31 cellular contexts compared by ENCODE assay signal in the genomic region with DNA sequence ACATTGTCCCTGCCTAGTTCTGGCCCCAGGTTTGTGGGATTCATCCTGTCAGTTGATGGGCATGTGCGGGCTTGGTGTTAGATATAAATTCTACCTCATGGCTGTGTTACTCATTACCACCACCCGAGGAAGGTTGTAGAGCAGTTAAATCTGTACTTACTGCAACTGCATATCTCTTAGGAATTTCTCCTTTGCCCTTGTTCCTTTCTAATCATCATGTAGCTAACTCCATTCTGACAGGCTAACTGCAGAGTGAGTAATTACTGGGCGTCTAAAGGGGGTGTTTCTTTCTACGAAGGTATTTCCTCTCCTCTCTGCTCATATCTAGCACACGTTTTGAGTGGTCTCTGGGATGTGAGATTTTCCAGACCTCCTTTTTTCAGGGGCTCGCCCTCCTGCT.
DNase-seq lines count a peak whose midpoint lies in the region; ATAC-seq and TF ChIP-seq lines count a peak whose summit lies in the region.
"Had no signal": no experiment of that assay in that cellular context is flagged by ENCODE, and none has a peak within 500 bp of the region (broad histone marks: within the 10 kb centered on the region; RNA-seq: fewer than 3 reads in every experiment).

No MANE protein-coding gene starts in this region.

- H3K36me3 ChIP-seq in RWPE2 (ENCODE audit: low read depth) (no peaks in the 10 kb centered on the region), Karpas-422 (ENCODE audit: insufficient read depth, low read length) (no peaks in the 10 kb centered on the region)
- H3K36me3 ChIP-seq: ascending aorta, MG63, neutrophil, right lobe of liver, SJCRH30, stomach, uterus had no signal

- no peaks in the 10 kb centered on the region for H3K4me1 ChIP-seq in RWPE2 (ENCODE audit: insufficient read depth, poor library complexity, severe bottlenecking)
- no peaks in the 10 kb centered on the region for H3K4me1 ChIP-seq in Karpas-422 (ENCODE audit: low read length)
- H3K4me1 ChIP-seq: ascending aorta, SJCRH30, stomach, uterus had no signal

- no peak overlapping the region for H3K27ac ChIP-seq in RWPE2 (ENCODE audit: poor library complexity, severe bottlenecking)
- H3K27ac ChIP-seq in Karpas-422 (ENCODE audit: low read length) = no peak overlapping the region
- H3K27ac ChIP-seq: ascending aorta, neutrophil, right lobe of liver, SJCRH30, stomach, uterus had no signal

- no peaks in the 10 kb centered on the region for H3K9me2 ChIP-seq in Karpas-422 (replicated peaks; ENCODE audit: insufficient read depth, low read length)

- DNase-seq in HT1080 (ENCODE audit: low read depth) = peak; percentile 36
- no peak for DNase-seq in RWPE2 (ENCODE audit: low spot score)
- peak; percentile 10 for DNase-seq in renal cortical epithelial cell (ENCODE audit: low read depth)
- DNase-seq in mucosa of gallbladder (ENCODE audit: low spot score) = no peak
- no peak for DNase-seq in Karpas-422
- DNase-seq: activated CD4-positive, CD25-positive, alpha-beta regulatory T cell; activated gamma-delta T cell; activated naive CD8-positive, alpha-beta T cell treated with anti-CD3 and anti-CD28 coated beads for 36 hours; activated T-cell treated with anti-CD3 and anti-CD28 coated beads, Interleukin-2, amount 50 U/mL, for 24 hours; CD8-positive, alpha-beta memory T cell; dermis blood vessel endothelial cell; DMS153; MG63; naive B cell; NCI-H1105 treated with DMSO at 0.1 percent for 48 hours; NCI-H187 treated with DMSO at 0.1 percent for 48 hours; NCI-H2171; NCI-H526; right lobe of liver; SJCRH30; stimulated activated CD4-positive, alpha-beta T cell treated with anti-CD3 and anti-CD28 coated beads, Interleukin-12 subunit alpha, Interleukin-12 subunit beta, amount 100 ng/mL, for 4 hours; stimulated activated CD4-positive, alpha-beta T cell treated with anti-CD3 and anti-CD28 coated beads, Interleukin-2, amount 100 ng/mL, for 48 hours; stomach; T-cell; uterus had no signal

- H3K27me3 ChIP-seq in RWPE2 (ENCODE audit: insufficient read depth, poor library complexity, severe bottlenecking) (no peaks in the 10 kb centered on the region), Karpas-422 (ENCODE audit: low read length) (no peaks in the 10 kb centered on the region)
- H3K27me3 ChIP-seq: ascending aorta, MG63, neutrophil, right lobe of liver, SJCRH30, stomach, uterus had no signal

- H3K4me2 ChIP-seq in Karpas-422 (ENCODE audit: low read depth, low read length, poor library complexity, severe bottlenecking) = no peak overlapping the region

- H3K79me2 ChIP-seq in Karpas-422 (ENCODE audit: low read length) = no peaks in the 10 kb centered on the region

- H3K9ac ChIP-seq in Karpas-422 (ENCODE audit: low read length) = no peak overlapping the region

- ATAC-seq in RWPE2 (ENCODE audit: low read depth) (peak; percentile 68; the same call in 2 of the 3 replicates), esophagus mucosa (peak; percentile 63), GM19455 (IDR thresholded peaks at IDR 0.05; ENCODE audit: unreplicated experiment) (no peak)
- ATAC-seq: GM12878, K562, right lobe of liver, T-cell had no signal

- H3K4me3 ChIP-seq in RWPE2 (ENCODE audit: severe bottlenecking) (no peak overlapping the region), Karpas-422 (ENCODE audit: low read length) (no peak overlapping the region)
- H3K4me3 ChIP-seq: ascending aorta, GM12878, K562, MG63, right lobe of liver, SJCRH30, stomach, uterus had no signal

- no peak overlapping the region for H2AFZ ChIP-seq in Karpas-422 (ENCODE audit: low read length)

- no peaks in the 10 kb centered on the region for H4K20me1 ChIP-seq in Karpas-422 (ENCODE audit: insufficient read depth, low read depth, low read length)

- TF ChIP-seq CTCF in RWPE2 (IDR thresholded peaks at IDR 0.05; ENCODE audit: poor library complexity, severe bottlenecking) = no peak

- H3K9me3 ChIP-seq in RWPE2 (ENCODE audit: severe bottlenecking) = no peaks in the 10 kb centered on the region
- H3K9me3 ChIP-seq in Karpas-422 (ENCODE audit: low read length) = peaks cover 33% of the 10 kb centered on the region
- H3K9me3 ChIP-seq: ascending aorta, MG63, neutrophil, right lobe of liver, SJCRH30, uterus had no signal

Comparison
In these comparisons a context has a peak if more than half of its experiments do, and no peak if none do; other contexts are left out.
1. DNase-seq: peak in HT1080 (single experiment) and renal cortical epithelial cell (single experiment); none in RWPE2 (single experiment), mucosa of gallbladder (single experiment) and Karpas-422 (single experiment).